30 cellular contexts compared by ENCODE assay signal in genomic region chr3:31241533-31241932, GRCh38.
DNase-seq lines count a peak whose midpoint lies in the region; ATAC-seq, FAIRE-seq and TF ChIP-seq lines count a peak whose summit lies in the region.
"Had no signal": no experiment of that assay in that cellular context is flagged by ENCODE, and none has a peak within 500 bp of the region (broad histone marks: within the 10 kb centered on the region; RNA-seq: fewer than 3 reads in every experiment).

No MANE protein-coding gene starts in this region.

- in situ Hi-C loops in GM13976 (cut with MboI; ENCODE audit: low sequenced_read_pairs, unreplicated experiment) = no loop called here

- no peak overlapping the region for H3K4me3 Mint-ChIP-seq in activated naive CD4-positive, alpha-beta T cell treated with anti-CD3 and anti-CD28 coated beads, Interleukin-2, amount 50 U/mL, for 24 hours
- no peak overlapping the region for H3K4me3 Mint-ChIP-seq in activated naive CD4-positive, alpha-beta T cell treated with anti-CD3 and anti-CD28 coated beads, Interleukin-2, amount 10 ng/mL, durations not matched to agents 7 days and 5 days
- H3K4me3 Mint-ChIP-seq in central memory CD8-positive, alpha-beta T cell = no peak overlapping the region
- H3K4me3 Mint-ChIP-seq: activated naive CD4-positive, alpha-beta T cell treated with anti-CD3 and anti-CD28 coated beads for 36 hours; neural progenitor cell had no signal

- DNase-seq in activated naive CD4-positive, alpha-beta T cell treated with anti-CD3 and anti-CD28 coated beads, Interleukin-2, amount 10 ng/mL, durations not matched to agents 7 days and 5 days = no peak
- no peak for DNase-seq in central memory CD8-positive, alpha-beta T cell (ENCODE audit: low spot score in 2 of 2)
- DNase-seq in urothelium cell line (ENCODE audit: low spot score) (no peak), HuH-7.5 (ENCODE audit: low spot score) (no peak), SW 1271 (lab: John Stamatoyannopoulos, UW) (no peak), GM13976 (ENCODE audit: low spot score) (no peak)
- DNase-seq: activated CD4-positive, alpha-beta T cell treated with anti-CD3 and anti-CD28 coated beads, Interleukin-2, amount 50 U/mL, for 1 hour; activated T-cell treated with anti-CD3 and anti-CD28 coated beads, Interleukin-2, amount 50 U/mL, for 72 hours; amygdala; DND-41; esophagus squamous epithelium; foreskin keratinocyte; GF-D8; H7; head of caudate nucleus; islet precursor cell; left ventricle myocardium inferior; NCI-H1092; NCI-H1694 treated with DMSO at 0.1 percent for 48 hours; NCI-H446 treated with DMSO at 0.1 percent for 48 hours; retina; stomach; T1000; thyroid gland; WERI-Rb-1 had no signal

- peak overlapping the region; percentile 36 for H3K27ac Mint-ChIP-seq in activated naive CD4-positive, alpha-beta T cell treated with anti-CD3 and anti-CD28 coated beads, Interleukin-2, amount 50 U/mL, for 24 hours
- no peak overlapping the region for H3K27ac Mint-ChIP-seq in activated naive CD4-positive, alpha-beta T cell treated with anti-CD3 and anti-CD28 coated beads, Interleukin-2, amount 10 ng/mL, durations not matched to agents 7 days and 5 days
- H3K27ac Mint-ChIP-seq in central memory CD8-positive, alpha-beta T cell (ENCODE audit: low read depth) = peak overlapping the region; percentile 24
- H3K27ac Mint-ChIP-seq: activated naive CD4-positive, alpha-beta T cell treated with anti-CD3 and anti-CD28 coated beads for 36 hours; neural progenitor cell had no signal

- H3K27me3 Mint-ChIP-seq in activated naive CD4-positive, alpha-beta T cell treated with anti-CD3 and anti-CD28 coated beads, Interleukin-2, amount 50 U/mL, for 24 hours = no peaks in the 10 kb centered on the region
- peaks cover 5% of the 10 kb centered on the region for H3K27me3 Mint-ChIP-seq in activated naive CD4-positive, alpha-beta T cell treated with anti-CD3 and anti-CD28 coated beads, Interleukin-2, amount 10 ng/mL, durations not matched to agents 7 days and 5 days
- H3K27me3 Mint-ChIP-seq in central memory CD8-positive, alpha-beta T cell = peaks cover 1% of the 10 kb centered on the region

- ATAC-seq in HG03565 (IDR thresholded peaks at IDR 0.05; ENCODE audit: unreplicated experiment) = peak; percentile 10
- no peak for ATAC-seq in central memory CD8-positive, alpha-beta T cell (replicated peaks; ENCODE audit: extremely low read depth, poor library complexity, severe bottlenecking)
- ATAC-seq: foreskin keratinocyte had no signal

- no peaks in the 10 kb centered on the region for H3K36me3 Mint-ChIP-seq in activated naive CD4-positive, alpha-beta T cell treated with anti-CD3 and anti-CD28 coated beads, Interleukin-2, amount 50 U/mL, for 24 hours
- no peaks in the 10 kb centered on the region for H3K36me3 Mint-ChIP-seq in activated naive CD4-positive, alpha-beta T cell treated with anti-CD3 and anti-CD28 coated beads, Interleukin-2, amount 10 ng/mL, durations not matched to agents 7 days and 5 days
- no peaks in the 10 kb centered on the region for H3K36me3 Mint-ChIP-seq in central memory CD8-positive, alpha-beta T cell (ENCODE audit: insufficient read depth)
- H3K36me3 Mint-ChIP-seq: neural progenitor cell had no signal

- no peaks in the 10 kb centered on the region for H3K9me3 Mint-ChIP-seq in activated naive CD4-positive, alpha-beta T cell treated with anti-CD3 and anti-CD28 coated beads, Interleukin-2, amount 50 U/mL, for 24 hours
- no peaks in the 10 kb centered on the region for H3K9me3 Mint-ChIP-seq in activated naive CD4-positive, alpha-beta T cell treated with anti-CD3 and anti-CD28 coated beads, Interleukin-2, amount 10 ng/mL, durations not matched to agents 7 days and 5 days
- no peaks in the 10 kb centered on the region for H3K9me3 Mint-ChIP-seq in central memory CD8-positive, alpha-beta T cell
- H3K9me3 Mint-ChIP-seq: activated naive CD4-positive, alpha-beta T cell treated with anti-CD3 and anti-CD28 coated beads for 36 hours; activated T-cell treated with anti-CD3 and anti-CD28 coated beads, Interleukin-2, amount 50 U/mL, for 72 hours; neural progenitor cell had no signal

- H3K4me1 Mint-ChIP-seq in activated naive CD4-positive, alpha-beta T cell treated with anti-CD3 and anti-CD28 coated beads, Interleukin-2, amount 50 U/mL, for 24 hours = peaks cover 28% of the 10 kb centered on the region
- peaks cover 2% of the 10 kb centered on the region for H3K4me1 Mint-ChIP-seq in activated naive CD4-positive, alpha-beta T cell treated with anti-CD3 and anti-CD28 coated beads, Interleukin-2, amount 10 ng/mL, durations not matched to agents 7 days and 5 days
- H3K4me1 Mint-ChIP-seq in central memory CD8-positive, alpha-beta T cell = no peaks in the 10 kb centered on the region

- FAIRE-seq in urothelium cell line (lab: Jason Lieb, UNC) = peak; percentile 13
- FAIRE-seq: A204.1 had no signal

- no peak for TF ChIP-seq CTCF in GM13976 (IDR thresholded peaks at IDR 0.05; ENCODE audit: borderline replicate concordance, control extremely low read depth, extremely low read depth, insufficient read depth, missing control alignments)

- CTCF ChIA-PET in activated naive CD4-positive, alpha-beta T cell treated with anti-CD3 and anti-CD28 coated beads, Interleukin-2, amount 10 ng/mL, durations not matched to agents 7 days and 5 days (lab: Charles Lee) = interaction anchor here (0.8 to 2.3 kb wide), 2 partner anchors 9 to 52 kb away, joined by 3 to 7 read pairs; no protein-coding TSS in a partner anchor
